Comparison of ENCODE assay signal across 11 cellular contexts in genomic region chr12:23084236-23084995, GRCh38.
DNase-seq lines count a peak whose midpoint lies in the region; ATAC-seq, FAIRE-seq and TF ChIP-seq lines count a peak whose summit lies in the region.
"Had no signal": no experiment of that assay in that cellular context is flagged by ENCODE, and none has a peak within 500 bp of the region (broad histone marks: within the 10 kb centered on the region; RNA-seq: fewer than 3 reads in every experiment).

No MANE protein-coding gene starts in this region.

- no peak overlapping the region for H3K27ac ChIP-seq in HepG2 (ENCODE audit: extremely low read length, insufficient read depth, low read length)

- FAIRE-seq in HepG2 (lab: Jason Lieb, UNC) = no peak

- in situ Hi-C loops in HepG2 (cut with HindIII; ENCODE audit: extremely low pct_ligation_motif_present, low pct_unique_long_range_greater_than_20kb) = no loop called here

- TF ChIP-seq POLR2A in HepG2 (IDR thresholded peaks at IDR 0.05; ENCODE audit: insufficient read depth in 1 of 2, low read depth in 2 of 2, low read length in 2 of 2) = no peak

- POLR2A ChIA-PET in HepG2 (lab: Yijun Ruan, JAX) = no interaction called here

- no peaks in the 10 kb centered on the region for H3K27me3 ChIP-seq in HepG2 (ENCODE audit: control insufficient read depth in 1 of 2, insufficient read depth in 2 of 2, low read length in 2 of 2)

- H3K79me2 ChIP-seq in HepG2 (ENCODE audit: insufficient read depth, low read length) = no peaks in the 10 kb centered on the region

- TF ChIP-seq EP300 in HepG2 (IDR thresholded peaks at IDR 0.05; ENCODE audit: low read depth in 2 of 2, low read length in 2 of 2) (no peak), HepG2 (CRISPR knock-in tag; IDR thresholded peaks at IDR 0.05; ENCODE audit: borderline replicate concordance) (no peak)

- no peaks in the 10 kb centered on the region for H4K20me1 ChIP-seq in HepG2 (ENCODE audit: insufficient read depth, low read length)

- 3% methylated on average over 5 of the region's 5 CpGs for WGBS in HepG2 (ENCODE audit: low lambda C conversion rate)

- no peak for TF ChIP-seq CTCF in HepG2 (CRISPR knock-in tag; IDR thresholded peaks at IDR 0.05)

- intact Hi-C loops in HepG2 (cut with micrococcal nuclease; ENCODE audit: unreplicated experiment) = no loop called here

- no TSS peak for BruUV-seq in HepG2 (replicated peaks; lab: Mats Ljungman, UMichigan)

- no peak overlapping the region for H2AFZ ChIP-seq in HepG2 (ENCODE audit: low read length)

- no peaks in the 10 kb centered on the region for H3K36me3 ChIP-seq in HepG2 (replicated peaks in 1 of 2; ENCODE audit: control insufficient read depth in 1 of 2, insufficient read depth in 2 of 2, low read length in 2 of 2)

- DNase-seq in Daoy (ENCODE audit: low read depth) = peak; percentile 61
- peak; percentile 88 for DNase-seq in NCI-H2171 (lab: John Stamatoyannopoulos, UW)
- DNase-seq in amniotic epithelial cell (ENCODE audit: low read depth) = peak; percentile 84
- DNase-seq in HepG2 (ENCODE audit: low spot score) = peak; percentile 6
- no peak for DNase-seq in activated T-cell treated with anti-CD3 and anti-CD28 coated beads, Interleukin-2, amount 50 U/mL, for 1 hour
- no peak for DNase-seq in activated CD4-positive, CD25-positive, alpha-beta regulatory T cell (lab: John Stamatoyannopoulos, UW)
- no peak for DNase-seq in cerebellar nuclear complex (lab: John Stamatoyannopoulos, UW)
- DNase-seq: activated CD8-positive, alpha-beta memory T cell treated with anti-CD3 and anti-CD28 coated beads for 24 hours; left cardiac atrium; Right ventricle myocardium superior had no signal

- CTCF ChIA-PET in HepG2 (lab: Yijun Ruan, JAX; ENCODE audit: low intra/inter-chr PET ratio, low total read pairs) = no interaction called here

- H3K9ac ChIP-seq in HepG2 (ENCODE audit: insufficient read depth, low read depth, low read length) = no peak overlapping the region

- H3K9me3 ChIP-seq in HepG2 (ENCODE audit: low read length) = no peaks in the 10 kb centered on the region

- no peaks in the 10 kb centered on the region for H3K4me1 ChIP-seq in HepG2 (ENCODE audit: insufficient read depth, low read length)

- TF ChIP-seq RAD21 in HepG2 (CRISPR knock-in tag; IDR thresholded peaks at IDR 0.05) = no peak

- ATAC-seq in HepG2 (no peak), GM19463 (IDR thresholded peaks at IDR 0.05; ENCODE audit: unreplicated experiment) (no peak)

- H3K4me3 ChIP-seq in HepG2 (replicated peaks in 1 of 3; ENCODE audit: insufficient read depth in 1 of 3, low read depth in 2 of 3, low read length in 3 of 3) = no peak overlapping the region

- no peak overlapping the region for H3K4me2 ChIP-seq in HepG2 (ENCODE audit: low read depth, low read length)

TF ChIP-seq in HepG2, 621 proteins besides CTCF, POLR2A, EP300 and RAD21:
- TF ChIP-seq, protein P1, sequence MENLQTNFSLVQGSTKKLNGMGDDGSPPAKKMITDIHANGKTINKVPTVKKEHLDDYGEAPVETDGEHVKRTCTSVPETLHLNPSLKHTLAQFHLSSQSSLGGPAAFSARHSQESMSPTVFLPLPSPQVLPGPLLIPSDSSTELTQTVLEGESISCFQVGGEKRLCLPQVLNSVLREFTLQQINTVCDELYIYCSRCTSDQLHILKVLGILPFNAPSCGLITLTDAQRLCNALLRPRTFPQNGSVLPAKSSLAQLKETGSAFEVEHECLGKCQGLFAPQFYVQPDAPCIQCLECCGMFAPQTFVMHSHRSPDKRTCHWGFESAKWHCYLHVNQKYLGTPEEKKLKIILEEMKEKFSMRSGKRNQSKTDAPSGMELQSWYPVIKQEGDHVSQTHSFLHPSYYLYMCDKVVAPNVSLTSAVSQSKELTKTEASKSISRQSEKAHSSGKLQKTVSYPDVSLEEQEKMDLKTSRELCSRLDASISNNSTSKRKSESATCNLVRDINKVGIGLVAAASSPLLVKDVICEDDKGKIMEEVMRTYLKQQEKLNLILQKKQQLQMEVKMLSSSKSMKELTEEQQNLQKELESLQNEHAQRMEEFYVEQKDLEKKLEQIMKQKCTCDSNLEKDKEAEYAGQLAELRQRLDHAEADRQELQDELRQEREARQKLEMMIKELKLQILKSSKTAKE (CRISPR knock-in tag; IDR thresholded peaks at IDR 0.05; ENCODE audit: borderline replicate concordance) = no peak
- TF ChIP-seq ZFP90 (CRISPR knock-in tag; IDR thresholded peaks at IDR 0.05; ENCODE audit: borderline replicate concordance) = no peak

Comparison
In these comparisons a context has a peak if more than half of its experiments do, and no peak if none do; other contexts are left out.
1. DNase-seq: peak in Daoy (single experiment), NCI-H2171 (single experiment), amniotic epithelial cell (single experiment) and HepG2 (single experiment); none in activated T-cell treated with anti-CD3 and anti-CD28 coated beads, Interleukin-2, amount 50 U/mL, for 1 hour (single experiment), activated CD4-positive, CD25-positive, alpha-beta regulatory T cell (0 of 4) and cerebellar nuclear complex (0 of 2).